Comparison of ENCODE assay signal across 8 cellular contexts in genomic region chr4:158670975-158671664, GRCh38. TPM values are rescaled to one million over a fixed set of nuclear protein-coding genes. Genes with fewer than 3 reads are reported as not detected.
A peak's percentile ranks its signal among the peaks of the same experiment; 100 is the strongest.
DNase-seq lines count a peak whose midpoint lies in the region; ATAC-seq and TF ChIP-seq lines count a peak whose summit lies in the region.

No MANE protein-coding gene starts in this region.

- H3K27ac Mint-ChIP-seq in naive thymus-derived CD4-positive, alpha-beta T cell, result peak overlapping the region; percentile 91 to 99 (median 97)

- DNase-seq in CMK (ENCODE audit: low read depth) (peak; percentile 26), NT2/D1 (ENCODE audit: low read depth, low spot score) (no peak), activated T-helper 1 cell treated with Interleukin-2 at 50 U/mL for 16 hours (ENCODE audit: low read depth) (peak; percentile 22), fibroblast of lung (ENCODE audit: low read depth in 2 of 2) (peak; percentile 83 to 84)
- DNase-seq in naive thymus-derived CD4-positive, alpha-beta T cell, result peak in 7 of 9 donors; percentile 38 to 70 (median 49)
- peak; percentile 64 for DNase-seq in stimulated activated naive CD4-positive, alpha-beta T cell treated with Interleukin-2 at 50 U/mL for 16 hours (lab: John Stamatoyannopoulos, UW)

- H3K27ac ChIP-seq in fibroblast of lung (ENCODE audit: insufficient read depth, low read length), result peak overlapping the region; percentile 92
- H3K27ac ChIP-seq in naive thymus-derived CD4-positive, alpha-beta T cell (ENCODE audit: low read depth, low read length), result peak overlapping the region; percentile 93

- H3K4me3 ChIP-seq in NT2/D1 (ENCODE audit: insufficient read length, low read depth) (peak overlapping the region; percentile 81), fibroblast of lung (replicated peaks in 1 of 4; ENCODE audit: control extremely low read depth in 1 of 4, insufficient read depth in 1 of 4, low read depth in 3 of 4, low read length in 4 of 4) (peak overlapping the region; percentile 79 to 98 (median 94))
- H3K4me3 ChIP-seq in naive thymus-derived CD4-positive, alpha-beta T cell (ENCODE audit: low read length), result peak overlapping the region; percentile 80

- H3K9me3 ChIP-seq in NT2/D1 (ENCODE audit: insufficient read depth, low read length), result no peaks in the 10 kb centered on the region
- no peaks in the 10 kb centered on the region for H3K9me3 ChIP-seq in fibroblast of lung (ENCODE audit: control insufficient read depth, insufficient read depth, low read depth, low read length)
- no peaks in the 10 kb centered on the region for H3K9me3 ChIP-seq in naive thymus-derived CD4-positive, alpha-beta T cell (ENCODE audit: control insufficient read depth in 2 of 3, low read length in 3 of 3)

- H3K36me3 ChIP-seq in NT2/D1 (ENCODE audit: insufficient read depth, insufficient read length, low read length) (peaks cover 7% of the 10 kb centered on the region), fibroblast of lung (ENCODE audit: control insufficient read depth, insufficient read depth, low read length) (no peaks in the 10 kb centered on the region)
- H3K36me3 ChIP-seq in naive thymus-derived CD4-positive, alpha-beta T cell (ENCODE audit: control insufficient read depth in 2 of 3, insufficient read depth in 3 of 3, low read length in 3 of 3), result peaks cover 0 to 4% (median 0%) of the 10 kb centered on the region in 3 experiments

- peak overlapping the region; percentile 90 for H3K4me2 ChIP-seq in fibroblast of lung (ENCODE audit: extremely low read depth, insufficient read depth, low read length)

- H3K4me1 ChIP-seq in NT2/D1 (ENCODE audit: insufficient read depth, insufficient read length), result no peaks in the 10 kb centered on the region
- no peaks in the 10 kb centered on the region for H3K4me1 ChIP-seq in fibroblast of lung (ENCODE audit: control insufficient read depth, extremely low read depth, insufficient read depth, low read length)
- H3K4me1 ChIP-seq in naive thymus-derived CD4-positive, alpha-beta T cell (ENCODE audit: control insufficient read depth in 2 of 2, insufficient read depth in 2 of 2, low read length in 2 of 2), result peaks cover 13 to 16% of the 10 kb centered on the region in 2 donors

- H2AFZ ChIP-seq in fibroblast of lung (ENCODE audit: low read length), result peak overlapping the region; percentile 82

- no peaks in the 10 kb centered on the region for H4K20me1 ChIP-seq in fibroblast of lung (ENCODE audit: control insufficient read depth, extremely low read depth, insufficient read depth, low read length)

- POLR2A ChIA-PET in naive thymus-derived CD4-positive, alpha-beta T cell (lab: Charles Lee), result interaction anchor here (1.1 kb wide), 1 partner anchor 53 kb away, joined by 4 read pairs; the partner anchor contains the start of gene PPID

- CTCF ChIA-PET in naive thymus-derived CD4-positive, alpha-beta T cell (lab: Charles Lee), result no interaction called here

- peaks cover 35% of the 10 kb centered on the region for H3K79me2 ChIP-seq in fibroblast of lung (ENCODE audit: control insufficient read depth, insufficient read depth, low read length)

- H3K27me3 ChIP-seq in NT2/D1 (ENCODE audit: insufficient read depth, insufficient read length) (no peaks in the 10 kb centered on the region), fibroblast of lung (ENCODE audit: control insufficient read depth, insufficient read depth, low read length) (no peaks in the 10 kb centered on the region)
- H3K27me3 ChIP-seq in naive thymus-derived CD4-positive, alpha-beta T cell (ENCODE audit: control insufficient read depth in 2 of 2, insufficient read depth in 2 of 2, low read length in 2 of 2), result no peaks in the 10 kb centered on the region

- peaks cover 0 to 3% (median 0%) of the 10 kb centered on the region in 5 donors for H3K27me3 Mint-ChIP-seq in naive thymus-derived CD4-positive, alpha-beta T cell

- intact Hi-C loops in naive thymus-derived CD4-positive, alpha-beta T cell (cut with micrococcal nuclease), result loop anchor here (1.0 kb wide), 3 partner anchors 19 to 535 kb away; no protein-coding TSS in a partner anchor

- peaks cover 0 to 4% (median 0%) of the 10 kb centered on the region in 5 donors for H3K36me3 Mint-ChIP-seq in naive thymus-derived CD4-positive, alpha-beta T cell

- H3K9ac ChIP-seq in NT2/D1 (ENCODE audit: insufficient read length, low read depth) (peak overlapping the region; percentile 86), fibroblast of lung (ENCODE audit: insufficient read depth, low read length) (peak overlapping the region; percentile 96)

- no peak for TF ChIP-seq CTCF in fibroblast of lung (conservative IDR thresholded peaks at IDR 0.05 in 1 of 2, IDR thresholded peaks at IDR 0.05 in 1 of 2; ENCODE audit: low read depth in 1 of 2, low read length in 2 of 2)

- ATAC-seq in GM19397 (IDR thresholded peaks at IDR 0.05; ENCODE audit: unreplicated experiment) (peak; percentile 27), HG03565 (IDR thresholded peaks at IDR 0.05; ENCODE audit: unreplicated experiment) (peak; percentile 9)
- ATAC-seq in naive thymus-derived CD4-positive, alpha-beta T cell, result peak; percentile 19

- peak overlapping the region; percentile 88 to 99 (median 96) for H3K4me3 Mint-ChIP-seq in naive thymus-derived CD4-positive, alpha-beta T cell

- no peaks in the 10 kb centered on the region for H3K9me3 Mint-ChIP-seq in naive thymus-derived CD4-positive, alpha-beta T cell

- H3K4me1 Mint-ChIP-seq in naive thymus-derived CD4-positive, alpha-beta T cell, result peaks cover 5 to 35% (median 33%) of the 10 kb centered on the region in 7 donors

RNA-seq across cellular contexts. Expression of gene C4orf46, which starts 0.6 kb away (rescaled TPM):
- 7.2 and 11.2 TPM in 2 replicates for total RNA-seq in fibroblast of lung
- polyA plus RNA-seq in fibroblast of lung, result 11.8 and 18.7 TPM in 2 replicates
- polyA plus RNA-seq in fibroblast of lung (2012), result 7.8 and 13.0 TPM in 2 replicates
- polyA minus RNA-seq in fibroblast of lung (ENCODE audit: low replicate concordance), result 12.2 and 22.9 TPM in 2 replicates
- 10 to 100 TPM in 1 of 5 experiments, 1 to 10 TPM in 4; 3.9 to 15.4 (median 4.7) TPM for total RNA-seq in naive thymus-derived CD4-positive, alpha-beta T cell
- 1 to 10 TPM; 1.8 to 3.2 TPM for polyA plus RNA-seq in naive thymus-derived CD4-positive, alpha-beta T cell

RNA-seq across cellular contexts. Expression of gene ETFDH, which starts 1.0 kb away (rescaled TPM):
- total RNA-seq in fibroblast of lung, result 35.7 and 38.6 TPM in 2 replicates
- 28.3 and 34.8 TPM in 2 replicates for polyA plus RNA-seq in fibroblast of lung
- 17.2 and 20.2 TPM in 2 replicates for polyA plus RNA-seq in fibroblast of lung (2012)
- polyA minus RNA-seq in fibroblast of lung (ENCODE audit: low replicate concordance), result 1.8 and 5.0 TPM in 2 replicates
- total RNA-seq in naive thymus-derived CD4-positive, alpha-beta T cell, result 10 to 100 TPM; 12.5 to 25.8 (median 17.5) TPM
- 1 to 10 TPM; 6.5 to 8.7 TPM for polyA plus RNA-seq in naive thymus-derived CD4-positive, alpha-beta T cell

RNA-seq across cellular contexts. Expression of gene PPID, which starts 52.1 kb away (rescaled TPM):
- total RNA-seq in fibroblast of lung, result 34.4 and 36.0 TPM in 2 replicates
- polyA plus RNA-seq in fibroblast of lung, result 18.4 and 23.6 TPM in 2 replicates
- polyA plus RNA-seq in fibroblast of lung (2012), result 24.1 and 24.2 TPM in 2 replicates
- 1.2 and 4.6 TPM in 2 replicates for polyA minus RNA-seq in fibroblast of lung (ENCODE audit: low replicate concordance)
- total RNA-seq in naive thymus-derived CD4-positive, alpha-beta T cell, result 10 to 100 TPM; 13.4 to 46.1 (median 26.5) TPM
- 10 to 100 TPM; 47.0 to 52.0 TPM for polyA plus RNA-seq in naive thymus-derived CD4-positive, alpha-beta T cell
